10 cellular contexts compared by ENCODE assay signal in genomic region chr16:50884066-50884860, GRCh38.
DNase-seq lines count a peak whose midpoint lies in the region; ATAC-seq and TF ChIP-seq lines count a peak whose summit lies in the region.
"Had no signal": no experiment of that assay in that cellular context is flagged by ENCODE, and none has a peak within 500 bp of the region (broad histone marks: within the 10 kb centered on the region; RNA-seq: fewer than 3 reads in every experiment).

No MANE protein-coding gene starts in this region.

- TF ChIP-seq EP300 in transverse colon (IDR thresholded peaks at IDR 0.05; ENCODE audit: low read depth): no peak

- CTCF ChIA-PET in Panc1 (lab: Charles Lee): no interaction called here

- H3K4me1 ChIP-seq in Panc1 (ENCODE audit: control insufficient read depth, insufficient read depth, low read length) (no peaks in the 10 kb centered on the region), transverse colon (no peaks in the 10 kb centered on the region)

- no peaks in the 10 kb centered on the region for H3K36me3 ChIP-seq in Panc1 (ENCODE audit: control insufficient read depth, insufficient read depth, low read length)
- no peaks in the 10 kb centered on the region for H3K36me3 ChIP-seq in transverse colon

- TF ChIP-seq CTCF in Panc1 (IDR thresholded peaks at IDR 0.05): peak; percentile 61
- TF ChIP-seq CTCF in fibroblast of the aortic adventitia (IDR thresholded peaks at IDR 0.05; ENCODE audit: insufficient read depth, low read length): peak; percentile 39
- TF ChIP-seq CTCF in transverse colon (IDR thresholded peaks at IDR 0.05): peak in 3 of 5 experiments; percentile 12 to 23 (median 23)

- POLR2A ChIA-PET in Panc1 (lab: Charles Lee): interaction anchor here (0.6 kb wide), 1 partner anchor 72 kb away, joined by 5 read pairs; no protein-coding TSS in a partner anchor

- BruUV-seq in Panc1 (replicated peaks; lab: Mats Ljungman, UMichigan): no TSS peak

- no peak overlapping the region for H3K27ac ChIP-seq in Panc1 (ENCODE audit: low read length)
- no peak overlapping the region for H3K27ac ChIP-seq in transverse colon

- H3K4me3 ChIP-seq in Panc1 (ENCODE audit: low read depth in 2 of 2, low read length in 2 of 2) (no peak overlapping the region), fibroblast of the aortic adventitia (ENCODE audit: low read depth, low read length) (no peak overlapping the region), transverse colon (no peak overlapping the region)

- H3K27me3 ChIP-seq in Panc1 (ENCODE audit: control insufficient read depth, insufficient read depth, low read length) (no peaks in the 10 kb centered on the region), transverse colon (no peaks in the 10 kb centered on the region)

- no peak for TF ChIP-seq POLR2A in transverse colon (IDR thresholded peaks at IDR 0.05)

- in situ Hi-C loops in Panc1 (cut with HindIII; ENCODE audit: low pct_unique_long_range_greater_than_20kb, low sequenced_read_pairs) (no loop called here), transverse colon (cut with MboI; ENCODE audit: low pct_ligation_motif_present in 1 of 4, low pct_unique_long_range_greater_than_20kb in 1 of 4, low sequenced_read_pairs in 3 of 4) (no loop called here)

- ATAC-seq in Panc1 (no peak), HG03108 (IDR thresholded peaks at IDR 0.05; ENCODE audit: unreplicated experiment) (no peak), GM19467 (IDR thresholded peaks at IDR 0.05; ENCODE audit: unreplicated experiment) (no peak)

- DNase-seq in activated effector memory CD4-positive, alpha-beta T cell treated with anti-CD3 and anti-CD28 coated beads, Interleukin-2, amount 50 U/mL, for 16 hours: peak; percentile 78
- DNase-seq in activated effector memory CD4-positive, alpha-beta T cell treated with Interleukin-2 at 50 U/mL for 16 hours: no peak
- DNase-seq in Panc1 (ENCODE audit: low read depth, low spot score) (no peak), fibroblast of the aortic adventitia (ENCODE audit: low read depth) (no peak), transverse colon (no peak), NCI-H2171 treated with DMSO at 0.1 percent for 48 hours (lab: John Stamatoyannopoulos, UW) (no peak)
- DNase-seq: CD4-positive, alpha-beta memory T cell; NCI-H2107 had no signal

- intact Hi-C loops in Panc1 (cut with micrococcal nuclease; ENCODE audit: unreplicated experiment): no loop called here
- intact Hi-C loops in transverse colon (cut with DNase I; ENCODE audit: low total_unique reads): no loop called here

- 59 to 66% methylated on average over 3 to 14 of the region's 22 CpGs for WGBS in transverse colon (ENCODE audit: low coverage in 1 of 2), 2 donors

- no peaks in the 10 kb centered on the region for H3K9me3 ChIP-seq in Panc1 (ENCODE audit: control insufficient read depth, insufficient read depth, low read depth, low read length)
- H3K9me3 ChIP-seq in transverse colon: no peaks in the 10 kb centered on the region
